Comparison of ENCODE assay signal across 1 cellular context in genomic region chr5:149398747-149399266, GRCh38.
TF ChIP-seq lines count a peak whose summit lies in the region.
"Not testable (repeated sequence)": the region's sequence is repeated elsewhere in the genome, so short reads cannot be mapped to it uniquely, and the experiment has no call there.

No MANE protein-coding gene starts in this region.

TF ChIP-seq in K562, 482 proteins besides CTCF, POLR2A, EP300 and RAD21:
- peak; percentile 74; the same call in 1 of the 2 replicates for TF ChIP-seq CREB3L1 (IDR thresholded peaks at IDR 0.05; ENCODE audit: borderline replicate concordance, low read depth)
- TF ChIP-seq EP400 (IDR thresholded peaks at IDR 0.05) = peak; percentile 58; the same call in 1 of the 2 replicates
- TF ChIP-seq SRF (CRISPR knock-in tag; IDR thresholded peaks at IDR 0.05) = peak in 1 of 2 experiments; percentile 34; a peak in 1 of 4 replicates
- TF ChIP-seq RBM25 (IDR thresholded peaks at IDR 0.05; ENCODE audit: low read depth, low read length, severe bottlenecking) = peak; percentile 35
- peak; percentile 91 for TF ChIP-seq CHD2 (IDR thresholded peaks at IDR 0.05; ENCODE audit: low read depth, low read length)
- TF ChIP-seq, protein P1, sequence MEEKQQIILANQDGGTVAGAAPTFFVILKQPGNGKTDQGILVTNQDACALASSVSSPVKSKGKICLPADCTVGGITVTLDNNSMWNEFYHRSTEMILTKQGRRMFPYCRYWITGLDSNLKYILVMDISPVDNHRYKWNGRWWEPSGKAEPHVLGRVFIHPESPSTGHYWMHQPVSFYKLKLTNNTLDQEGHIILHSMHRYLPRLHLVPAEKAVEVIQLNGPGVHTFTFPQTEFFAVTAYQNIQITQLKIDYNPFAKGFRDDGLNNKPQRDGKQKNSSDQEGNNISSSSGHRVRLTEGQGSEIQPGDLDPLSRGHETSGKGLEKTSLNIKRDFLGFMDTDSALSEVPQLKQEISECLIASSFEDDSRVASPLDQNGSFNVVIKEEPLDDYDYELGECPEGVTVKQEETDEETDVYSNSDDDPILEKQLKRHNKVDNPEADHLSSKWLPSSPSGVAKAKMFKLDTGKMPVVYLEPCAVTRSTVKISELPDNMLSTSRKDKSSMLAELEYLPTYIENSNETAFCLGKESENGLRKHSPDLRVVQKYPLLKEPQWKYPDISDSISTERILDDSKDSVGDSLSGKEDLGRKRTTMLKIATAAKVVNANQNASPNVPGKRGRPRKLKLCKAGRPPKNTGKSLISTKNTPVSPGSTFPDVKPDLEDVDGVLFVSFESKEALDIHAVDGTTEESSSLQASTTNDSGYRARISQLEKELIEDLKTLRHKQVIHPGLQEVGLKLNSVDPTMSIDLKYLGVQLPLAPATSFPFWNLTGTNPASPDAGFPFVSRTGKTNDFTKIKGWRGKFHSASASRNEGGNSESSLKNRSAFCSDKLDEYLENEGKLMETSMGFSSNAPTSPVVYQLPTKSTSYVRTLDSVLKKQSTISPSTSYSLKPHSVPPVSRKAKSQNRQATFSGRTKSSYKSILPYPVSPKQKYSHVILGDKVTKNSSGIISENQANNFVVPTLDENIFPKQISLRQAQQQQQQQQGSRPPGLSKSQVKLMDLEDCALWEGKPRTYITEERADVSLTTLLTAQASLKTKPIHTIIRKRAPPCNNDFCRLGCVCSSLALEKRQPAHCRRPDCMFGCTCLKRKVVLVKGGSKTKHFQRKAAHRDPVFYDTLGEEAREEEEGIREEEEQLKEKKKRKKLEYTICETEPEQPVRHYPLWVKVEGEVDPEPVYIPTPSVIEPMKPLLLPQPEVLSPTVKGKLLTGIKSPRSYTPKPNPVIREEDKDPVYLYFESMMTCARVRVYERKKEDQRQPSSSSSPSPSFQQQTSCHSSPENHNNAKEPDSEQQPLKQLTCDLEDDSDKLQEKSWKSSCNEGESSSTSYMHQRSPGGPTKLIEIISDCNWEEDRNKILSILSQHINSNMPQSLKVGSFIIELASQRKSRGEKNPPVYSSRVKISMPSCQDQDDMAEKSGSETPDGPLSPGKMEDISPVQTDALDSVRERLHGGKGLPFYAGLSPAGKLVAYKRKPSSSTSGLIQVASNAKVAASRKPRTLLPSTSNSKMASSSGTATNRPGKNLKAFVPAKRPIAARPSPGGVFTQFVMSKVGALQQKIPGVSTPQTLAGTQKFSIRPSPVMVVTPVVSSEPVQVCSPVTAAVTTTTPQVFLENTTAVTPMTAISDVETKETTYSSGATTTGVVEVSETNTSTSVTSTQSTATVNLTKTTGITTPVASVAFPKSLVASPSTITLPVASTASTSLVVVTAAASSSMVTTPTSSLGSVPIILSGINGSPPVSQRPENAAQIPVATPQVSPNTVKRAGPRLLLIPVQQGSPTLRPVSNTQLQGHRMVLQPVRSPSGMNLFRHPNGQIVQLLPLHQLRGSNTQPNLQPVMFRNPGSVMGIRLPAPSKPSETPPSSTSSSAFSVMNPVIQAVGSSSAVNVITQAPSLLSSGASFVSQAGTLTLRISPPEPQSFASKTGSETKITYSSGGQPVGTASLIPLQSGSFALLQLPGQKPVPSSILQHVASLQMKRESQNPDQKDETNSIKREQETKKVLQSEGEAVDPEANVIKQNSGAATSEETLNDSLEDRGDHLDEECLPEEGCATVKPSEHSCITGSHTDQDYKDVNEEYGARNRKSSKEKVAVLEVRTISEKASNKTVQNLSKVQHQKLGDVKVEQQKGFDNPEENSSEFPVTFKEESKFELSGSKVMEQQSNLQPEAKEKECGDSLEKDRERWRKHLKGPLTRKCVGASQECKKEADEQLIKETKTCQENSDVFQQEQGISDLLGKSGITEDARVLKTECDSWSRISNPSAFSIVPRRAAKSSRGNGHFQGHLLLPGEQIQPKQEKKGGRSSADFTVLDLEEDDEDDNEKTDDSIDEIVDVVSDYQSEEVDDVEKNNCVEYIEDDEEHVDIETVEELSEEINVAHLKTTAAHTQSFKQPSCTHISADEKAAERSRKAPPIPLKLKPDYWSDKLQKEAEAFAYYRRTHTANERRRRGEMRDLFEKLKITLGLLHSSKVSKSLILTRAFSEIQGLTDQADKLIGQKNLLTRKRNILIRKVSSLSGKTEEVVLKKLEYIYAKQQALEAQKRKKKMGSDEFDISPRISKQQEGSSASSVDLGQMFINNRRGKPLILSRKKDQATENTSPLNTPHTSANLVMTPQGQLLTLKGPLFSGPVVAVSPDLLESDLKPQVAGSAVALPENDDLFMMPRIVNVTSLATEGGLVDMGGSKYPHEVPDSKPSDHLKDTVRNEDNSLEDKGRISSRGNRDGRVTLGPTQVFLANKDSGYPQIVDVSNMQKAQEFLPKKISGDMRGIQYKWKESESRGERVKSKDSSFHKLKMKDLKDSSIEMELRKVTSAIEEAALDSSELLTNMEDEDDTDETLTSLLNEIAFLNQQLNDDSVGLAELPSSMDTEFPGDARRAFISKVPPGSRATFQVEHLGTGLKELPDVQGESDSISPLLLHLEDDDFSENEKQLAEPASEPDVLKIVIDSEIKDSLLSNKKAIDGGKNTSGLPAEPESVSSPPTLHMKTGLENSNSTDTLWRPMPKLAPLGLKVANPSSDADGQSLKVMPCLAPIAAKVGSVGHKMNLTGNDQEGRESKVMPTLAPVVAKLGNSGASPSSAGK (IDR thresholded peaks at IDR 0.05) = peak; percentile 26; the same call in 1 of the 2 replicates
- peak; percentile 31; the same call in 1 of the 2 replicates for TF ChIP-seq MYC (IDR thresholded peaks at IDR 0.05; ENCODE audit: low read depth, low read length)
- not testable (repeated sequence) for TF ChIP-seq MYC (CRISPR knock-in tag; IDR thresholded peaks at IDR 0.05; ENCODE audit: borderline replicate concordance, low read depth)
- TF ChIP-seq L3MBTL2 (IDR thresholded peaks at IDR 0.05) = 0 out of 2 replicates have a peak, but pooled peaks have one; percentile 11
